In the genomic region with DNA sequence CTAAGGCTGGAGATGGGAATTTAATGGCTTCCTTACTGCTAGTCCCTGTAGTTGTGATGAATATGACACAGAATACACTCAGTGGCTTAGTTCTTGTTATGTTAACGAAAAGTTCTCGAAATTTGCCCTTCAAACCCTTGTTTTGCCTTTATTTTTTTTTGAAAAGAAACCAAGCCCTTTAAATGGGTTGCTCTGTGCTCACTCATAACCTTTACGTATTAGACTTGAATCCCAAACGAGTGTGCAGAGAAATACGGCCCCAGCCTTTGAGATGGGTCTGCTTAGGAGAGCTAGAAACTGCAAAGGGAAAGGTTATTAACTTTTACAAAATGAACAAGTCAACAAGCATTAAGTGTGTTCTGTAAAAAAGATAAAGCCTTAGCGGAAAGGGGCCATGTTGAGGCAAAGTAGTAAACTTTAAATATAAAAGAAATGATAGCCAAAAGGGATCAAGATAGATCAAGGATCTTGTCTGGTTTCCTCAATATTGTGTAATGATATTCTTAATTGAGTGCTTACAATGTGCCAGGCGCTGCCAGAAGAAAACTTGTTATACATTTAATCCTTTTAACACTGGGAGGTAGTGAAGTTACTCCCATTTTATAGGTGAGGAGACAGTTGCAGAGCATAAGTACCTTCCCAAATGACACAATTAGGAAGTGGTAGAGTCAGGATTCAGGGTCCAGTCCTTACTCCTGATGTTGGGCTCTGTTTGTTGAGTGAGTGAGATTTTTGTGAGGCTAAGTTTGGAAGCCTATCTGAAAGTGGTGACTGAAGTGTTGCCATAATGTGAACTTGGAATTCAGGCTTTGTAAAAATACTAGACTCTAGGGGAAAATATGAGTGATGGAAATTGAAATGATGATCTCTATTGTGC, we compare ENCODE assay signal across 8 cellular contexts. TPM values are rescaled to one million over a fixed set of nuclear protein-coding genes. Genes with fewer than 3 reads are reported as not detected.
DNase-seq lines count a peak whose midpoint lies in the region; TF ChIP-seq lines count a peak whose summit lies in the region.

No MANE protein-coding gene starts in this region.

- WGBS in testis, 2 donors = 16 to 25% methylated on average over 7 of the region's 7 CpGs

- no peak for TF ChIP-seq POLR2A in testis (IDR thresholded peaks at IDR 0.05)

- H3K9me3 ChIP-seq in HUES6 (ENCODE audit: control insufficient read depth, insufficient read depth, low read depth, low read length) = no peaks in the 10 kb centered on the region
- H3K9me3 ChIP-seq in ascending aorta = no peaks in the 10 kb centered on the region
- H3K9me3 ChIP-seq in testis = no peaks in the 10 kb centered on the region

- DNase-seq in BJ (ENCODE audit: low read depth) = no peak
- no peak for DNase-seq in ascending aorta (ENCODE audit: low spot score in 2 of 2)
- peak; percentile 24 for DNase-seq in left kidney (ENCODE audit: low read depth, low spot score)
- no peak for DNase-seq in testis
- DNase-seq in T1000 (lab: John Stamatoyannopoulos, UW) = no peak
- no peak for DNase-seq in T-helper 9 cell
- no peak for DNase-seq in stimulated activated CD4-positive, alpha-beta T cell treated with anti-CD3 and anti-CD28 coated beads, Interleukin-12 subunit alpha, Interleukin-12 subunit beta, amount 100 ng/mL, for 4 hours

- H3K4me1 ChIP-seq in HUES6 (ENCODE audit: control insufficient read depth, insufficient read depth, low read length) = peaks cover 29% of the 10 kb centered on the region
- H3K4me1 ChIP-seq in ascending aorta = peaks cover 5 to 34% of the 10 kb centered on the region in 2 donors
- H3K4me1 ChIP-seq in testis = peaks cover 8% of the 10 kb centered on the region

- H3K27me3 ChIP-seq in BJ (ENCODE audit: control insufficient read depth, insufficient read depth, low read length) (no peaks in the 10 kb centered on the region), HUES6 (ENCODE audit: control insufficient read depth, insufficient read depth, low read length) (no peaks in the 10 kb centered on the region), ascending aorta (no peaks in the 10 kb centered on the region), testis (no peaks in the 10 kb centered on the region)

- TF ChIP-seq CTCF in BJ (IDR thresholded peaks at IDR 0.05; ENCODE audit: insufficient read depth, low read depth, low read length) (no peak), ascending aorta (IDR thresholded peaks at IDR 0.05) (no peak), testis (IDR thresholded peaks at IDR 0.05) (no peak)

- CTCF ChIA-PET in BJ (lab: Yijun Ruan, JAX) = interaction anchor here (1.0 to 3.1 kb wide), 7 partner anchors 10 to 395 kb away, joined by 3 to 14 read pairs (median 6); no protein-coding TSS in a partner anchor

- no peaks in the 10 kb centered on the region for H3K36me3 ChIP-seq in BJ (ENCODE audit: control insufficient read depth, insufficient read depth, low read length)
- H3K36me3 ChIP-seq in HUES6 (ENCODE audit: control insufficient read depth, insufficient read depth, low read length) = peaks cover 4% of the 10 kb centered on the region
- H3K36me3 ChIP-seq in ascending aorta = peaks cover 0 to 6% of the 10 kb centered on the region in 2 donors
- H3K36me3 ChIP-seq in testis (ENCODE audit: low read depth, missing control alignments) = no peaks in the 10 kb centered on the region

- no peak overlapping the region for H3K27ac ChIP-seq in HUES6 (ENCODE audit: low read depth, low read length)
- H3K27ac ChIP-seq in ascending aorta = peak overlapping the region; percentile 96 to 99
- peak overlapping the region; percentile 84 to 93 for H3K27ac ChIP-seq in testis

- H3K4me3 ChIP-seq in BJ (ENCODE audit: low read depth, low read length) (peak overlapping the region; percentile 90), HUES6 (ENCODE audit: low read depth, low read length) (peak overlapping the region; percentile 99), ascending aorta (peak overlapping the region; percentile 56 to 93), testis (peak overlapping the region; percentile 67 to 95)

- intact Hi-C loops in ascending aorta (cut with DNase I) (loop anchor here (2.0 to 5.0 kb wide), 6 partner anchors 17 to 452 kb away; a partner anchor contains a TSS), testis (cut with DNase I; ENCODE audit: low total_unique reads) (no loop called here)

- H3K9ac ChIP-seq in HUES6 (ENCODE audit: low read length) = peak overlapping the region; percentile 91

- POLR2A ChIA-PET in BJ (lab: Charles Lee) = interaction anchor here (0.7 kb wide), 1 partner anchor 163 kb away, joined by 3 read pairs; no protein-coding TSS in a partner anchor

RNA-seq across cellular contexts. Expression of a gene that starts 1.9 kb away (rescaled TPM):
- polyA plus RNA-seq in BJ (2011; rRNA removed) = 15.4 and 34.3 TPM in 2 replicates
- 11.4 and 13.8 TPM in 2 replicates for polyA minus RNA-seq in BJ (2011; rRNA and poly(A)+ RNA removed)
- 117 TPM for total RNA-seq in ascending aorta
- total RNA-seq in testis = 10 to 100 TPM; 40.5 to 42.6 TPM
- 78.0 TPM for polyA plus RNA-seq in testis (ENCODE audit: insufficient read depth, low read depth, low replicate concordance)
